ENCODE assay signal across 8 cellular contexts in genomic region chr14:63203618-63204406, GRCh38. TPM values are rescaled to one million over a fixed set of nuclear protein-coding genes. Genes with fewer than 3 reads are reported as not detected.
A peak's percentile ranks its signal among the peaks of the same experiment; 100 is the strongest.
DNase-seq lines count a peak whose midpoint lies in the region; ATAC-seq and TF ChIP-seq lines count a peak whose summit lies in the region.

No MANE protein-coding gene starts in this region.

- H2AFZ ChIP-seq in IMR-90 (replicated peaks; ENCODE audit: low read length, poor library complexity) = peak overlapping the region; percentile 90

- H3K27me3 ChIP-seq in IMR-90 (ENCODE audit: control insufficient read depth, insufficient read depth, low read length) = no peaks in the 10 kb centered on the region
- H3K27me3 ChIP-seq in gastroesophageal sphincter = no peaks in the 10 kb centered on the region

- peak overlapping the region; percentile 95; the same call in 1 of the 2 replicates for H3K14ac ChIP-seq in IMR-90 (replicated peaks; ENCODE audit: low read depth, low read length)

- peak overlapping the region; percentile 48 to 93; a peak in 2 of 4 replicates for H4K8ac ChIP-seq in IMR-90 (ENCODE audit: low read depth in 2 of 2, low read length in 2 of 2)

- no TSS peak for BruUV-seq in IMR-90 (replicated peaks; lab: Mats Ljungman, UMichigan)

- no peaks in the 10 kb centered on the region for H3K36me3 ChIP-seq in IMR-90 (ENCODE audit: control insufficient read depth, insufficient read depth, low read length)
- no peaks in the 10 kb centered on the region for H3K36me3 ChIP-seq in gastroesophageal sphincter

- H4K20me1 ChIP-seq in IMR-90 (ENCODE audit: insufficient read depth, low read length) = no peaks in the 10 kb centered on the region

- H2BK20ac ChIP-seq in IMR-90 (ENCODE audit: low read depth, low read length) = peak overlapping the region; percentile 70; the same call in 1 of the 2 replicates

- H3K4me2 ChIP-seq in IMR-90 (ENCODE audit: low read depth, low read length) = peak overlapping the region; percentile 85

- peak overlapping the region; percentile 93 for H2BK120ac ChIP-seq in IMR-90 (ENCODE audit: low read depth, low read length)

- H2BK15ac ChIP-seq in IMR-90 (ENCODE audit: low read depth, low read length) = peak overlapping the region; percentile 75; the same call in 1 of the 3 replicates

- no peak overlapping the region for H2AK5ac ChIP-seq in IMR-90 (ENCODE audit: low read depth, low read length)

- in situ Hi-C loops in ACHN (cut with HindIII; ENCODE audit: low pct_ligation_motif_present, low pct_unique_long_range_greater_than_20kb, low sequenced_read_pairs) = no loop called here
- in situ Hi-C loops in IMR-90 (cut with MboI; ENCODE audit: low sequenced_read_pairs) = no loop called here

- H3K27ac ChIP-seq in IMR-90 (ENCODE audit: insufficient read depth, low read length) = peak overlapping the region; percentile 90
- H3K27ac ChIP-seq in gastroesophageal sphincter = peak overlapping the region; percentile 91 to 93 (median 92)

- peak overlapping the region; percentile 66 for H3K23ac ChIP-seq in IMR-90 (ENCODE audit: low read depth, low read length)

- POLR2A ChIA-PET in IMR-90 (lab: Charles Lee; ENCODE audit: unreplicated experiment) = interaction anchor here (0.5 to 0.6 kb wide), 5 partner anchors 14 to 823 kb away, joined by 3 to 8 read pairs (median 4); no protein-coding TSS in a partner anchor

- H3K56ac ChIP-seq in IMR-90 (ENCODE audit: extremely low read depth, insufficient read depth, low read length) = peak overlapping the region; percentile 94

- peak overlapping the region; percentile 92; the same call in 1 of the 2 replicates for H3K4ac ChIP-seq in IMR-90 (ENCODE audit: low read depth, low read length)

- dilution Hi-C loops in IMR-90 (cut with HindIII; ENCODE audit: low sequenced_read_pairs, unreplicated experiment) = no loop called here

- TF ChIP-seq CTCF in IMR-90 (conservative IDR thresholded peaks at IDR 0.05; ENCODE audit: low read depth, low read length) (peak; percentile 38), gastroesophageal sphincter (IDR thresholded peaks at IDR 0.05) (peak in 2 of 4 experiments; percentile 21 to 29)

- intact Hi-C loops in IMR-90 (cut with micrococcal nuclease) = no loop called here

- peak overlapping the region; percentile 90 for H3K18ac ChIP-seq in IMR-90 (ENCODE audit: low read depth, low read length)

- H3K9me3 ChIP-seq in IMR-90 (ENCODE audit: control insufficient read depth, insufficient read depth, low read length) (no peaks in the 10 kb centered on the region), gastroesophageal sphincter (no peaks in the 10 kb centered on the region)

- TF ChIP-seq POLR2A in IMR-90 (IDR thresholded peaks at IDR 0.05; ENCODE audit: low read depth, low read length) = peak; percentile 68; the same call in 1 of the 2 replicates
- TF ChIP-seq POLR2A in gastroesophageal sphincter (IDR thresholded peaks at IDR 0.05) = peak in 1 of 2 donors; percentile 14

- no peaks in the 10 kb centered on the region for H3K79me1 ChIP-seq in IMR-90 (ENCODE audit: low read depth in 1 of 2, low read length in 2 of 2)

- H3K4me3 ChIP-seq in IMR-90 (ENCODE audit: insufficient read depth, low read depth, low read length) (peak overlapping the region; percentile 52), gastroesophageal sphincter (peak overlapping the region; percentile 49 to 60)

- no CpG with 5 or more reads among the region's 11 CpGs for WGBS in IMR-90 (ENCODE audit: extremely low coverage in 2 of 2, insufficient read length in 1 of 2), 2 experiments
- 3 to 6% methylated on average over 7 to 8 of the region's 11 CpGs for WGBS in gastroesophageal sphincter (ENCODE audit: low coverage in 1 of 2), 2 donors

- H3K9ac ChIP-seq in IMR-90 (ENCODE audit: low read depth, low read length) = peak overlapping the region; percentile 84

- DNase-seq in ACHN (peak; percentile 54), IMR-90 (peak; percentile 99), SW480 (ENCODE audit: low spot score) (peak; percentile 52), non-pigmented ciliary epithelial cell (ENCODE audit: low read depth) (peak; percentile 94), RPMI8226 (no peak)

- H3K9me1 ChIP-seq in IMR-90 (ENCODE audit: insufficient read depth, low read length) = no peaks in the 10 kb centered on the region

- H4K91ac ChIP-seq in IMR-90 (ENCODE audit: insufficient read depth, low read depth, low read length) = peak overlapping the region; percentile 38

- no peak overlapping the region for H2AK9ac ChIP-seq in IMR-90 (replicated peaks; ENCODE audit: low read depth, low read length, poor library complexity)

- peaks cover 2% of the 10 kb centered on the region for H3K4me1 ChIP-seq in IMR-90 (ENCODE audit: control insufficient read depth, insufficient read depth, low read length)
- H3K4me1 ChIP-seq in gastroesophageal sphincter = peaks cover 0 to 36% (median 3%) of the 10 kb centered on the region in 3 donors

- H2BK5ac ChIP-seq in IMR-90 (ENCODE audit: low read depth, low read length, poor library complexity, severe bottlenecking) = peak overlapping the region; percentile 76

- TF ChIP-seq EP300 in gastroesophageal sphincter (IDR thresholded peaks at IDR 0.05) = no peak

- ATAC-seq in IMR-90 (ENCODE audit: low read depth) (peak; percentile 95), gastroesophageal sphincter (peak; percentile 93), HG03108 (IDR thresholded peaks at IDR 0.05; ENCODE audit: unreplicated experiment) (no peak), GM18517 (IDR thresholded peaks at IDR 0.05; ENCODE audit: unreplicated experiment) (no peak)

- CTCF ChIA-PET in IMR-90 (lab: Yijun Ruan, JAX) = interaction anchor here (0.9 kb wide), 1 partner anchor 30 kb away, joined by 3 read pairs; no protein-coding TSS in a partner anchor

- peak; percentile 12; the same call in 1 of the 2 replicates for TF ChIP-seq RAD21 in IMR-90 (IDR thresholded peaks at IDR 0.05; ENCODE audit: low read length)

- H4K5ac ChIP-seq in IMR-90 (ENCODE audit: low read depth, low read length) = peak overlapping the region; percentile 66

TF ChIP-seq in IMR-90, 13 proteins besides CTCF, POLR2A, EP300 and RAD21:
- TF ChIP-seq NFE2L2 (IDR thresholded peaks at IDR 0.05; ENCODE audit: low read depth, low read length) (no peak), USF2 (IDR thresholded peaks at IDR 0.05; ENCODE audit: low read depth, low read length) (no peak), FOS (IDR thresholded peaks at IDR 0.05; ENCODE audit: low read depth, low read length) (peak; percentile 43; the same call in 1 of the 2 replicates), MAFK (IDR thresholded peaks at IDR 0.05; ENCODE audit: low read depth, low read length) (no peak), CEBPB (IDR thresholded peaks at IDR 0.05; ENCODE audit: low read depth, low read length) (no peak), SMC3 (IDR thresholded peaks at IDR 0.05; ENCODE audit: low read depth, low read length) (no peak), MAZ (IDR thresholded peaks at IDR 0.05; ENCODE audit: borderline replicate concordance, low read depth, low read length) (no peak), MXI1 (IDR thresholded peaks at IDR 0.05; ENCODE audit: borderline replicate concordance, low read depth, low read length) (peak; percentile 31; the same call in 1 of the 2 replicates), RCOR1 (IDR thresholded peaks at IDR 0.05; ENCODE audit: insufficient replicate concordance, low read length) (peak; percentile 84), RFX5 (IDR thresholded peaks at IDR 0.05; ENCODE audit: low read depth, low read length) (no peak), BHLHE40 (IDR thresholded peaks at IDR 0.05; ENCODE audit: low read depth, low read length) (no peak), CHD1 (IDR thresholded peaks at IDR 0.05; ENCODE audit: low read depth, low read length) (no peak)
- TF ChIP-seq, protein P1, sequence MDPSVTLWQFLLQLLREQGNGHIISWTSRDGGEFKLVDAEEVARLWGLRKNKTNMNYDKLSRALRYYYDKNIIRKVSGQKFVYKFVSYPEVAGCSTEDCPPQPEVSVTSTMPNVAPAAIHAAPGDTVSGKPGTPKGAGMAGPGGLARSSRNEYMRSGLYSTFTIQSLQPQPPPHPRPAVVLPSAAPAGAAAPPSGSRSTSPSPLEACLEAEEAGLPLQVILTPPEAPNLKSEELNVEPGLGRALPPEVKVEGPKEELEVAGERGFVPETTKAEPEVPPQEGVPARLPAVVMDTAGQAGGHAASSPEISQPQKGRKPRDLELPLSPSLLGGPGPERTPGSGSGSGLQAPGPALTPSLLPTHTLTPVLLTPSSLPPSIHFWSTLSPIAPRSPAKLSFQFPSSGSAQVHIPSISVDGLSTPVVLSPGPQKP (IDR thresholded peaks at IDR 0.05; ENCODE audit: borderline replicate concordance, low read depth, low read length) = no peak

RNA-seq across cellular contexts. Expression of gene RHOJ, which starts 0.4 kb away (rescaled TPM):
- total RNA-seq in IMR-90 (2012; rRNA removed) = 7.8 and 9.5 TPM in 2 replicates
- polyA plus RNA-seq in IMR-90 (2012; rRNA removed) = 33.9 and 45.1 TPM in 2 replicates
- polyA plus RNA-seq in IMR-90 (2012; cell fraction: cytosol; rRNA removed) = 15.1 and 28.6 TPM in 2 replicates
- 27.1 and 30.8 TPM in 2 replicates for polyA plus RNA-seq in IMR-90 (2012; cell fraction: nucleus; rRNA removed; ENCODE audit: low replicate concordance)
- 10 to 100 TPM; 12.5 to 12.9 (median 12.7) TPM for total RNA-seq in gastroesophageal sphincter

Comparison
In these comparisons a context has a peak if more than half of its experiments do, and no peak if none do; other contexts are left out.
1. ATAC-seq: peak in IMR-90 (single experiment) and gastroesophageal sphincter (single experiment); none in HG03108 (single experiment) and GM18517 (single experiment).